8 cellular contexts compared by ENCODE assay signal in genomic region chr15:68229386-68230156, GRCh38. TPM values are rescaled to one million over a fixed set of nuclear protein-coding genes. Genes with fewer than 3 reads are reported as not detected.
DNase-seq lines count a peak whose midpoint lies in the region; ATAC-seq lines count a peak whose summit lies in the region.

Gene CLN6, minus strand, starts transcription at chr15:68229728. Its CDS starts 144 bp downstream, at chr15:68229584.

- H3K36me3 ChIP-seq in mesenchymal stem cell (ENCODE audit: control insufficient read depth in 1 of 2, insufficient read depth in 2 of 2, low read depth in 1 of 2, low read length in 2 of 2), result no peaks in the 10 kb centered on the region

- 1% methylated on average over 74 of the region's 82 CpGs for WGBS in mesenchymal stem cell

- POLR2A ChIA-PET in activated CD8-positive, alpha-beta memory T cell treated with anti-CD3 and anti-CD28 coated beads for 36 hours (lab: Charles Lee), result interaction anchor here (1.0 to 1.5 kb wide), 3 partner anchors 48 to 176 kb away, joined by 3 to 4 read pairs (median 4); partner anchors contain the start of genes FEM1B and PIAS1

- H3K27me3 Mint-ChIP-seq in effector memory CD8-positive, alpha-beta T cell, result peaks cover 13 to 16% of the 10 kb centered on the region in 2 donors

- H2BK120ac ChIP-seq in mesenchymal stem cell (ENCODE audit: low read depth, low read length), result peak within 1 kb of the TSS; percentile 69

- DNase-seq in CD1c-positive myeloid dendritic cell (ENCODE audit: extremely low spot score) (peak; percentile 89), NOMO-1 (lab: John Stamatoyannopoulos, UW; ENCODE audit: unreplicated experiment in 2 of 2) (peak; percentile 72 to 85), mesenchymal stem cell (peak; percentile 87)
- DNase-seq in effector memory CD8-positive, alpha-beta T cell, result peak; percentile 73 to 75 (median 74)
- peak; percentile 55 for DNase-seq in stimulated activated CD8-positive, alpha-beta memory T cell treated with anti-CD3 and anti-CD28 coated beads, Interleukin-12 subunit alpha, Interleukin-12 subunit beta, amount 100 ng/mL, for 24 hours (ENCODE audit: extremely low read depth)

- peaks cover 10% of the 10 kb centered on the region for H3K79me1 ChIP-seq in mesenchymal stem cell (replicated peaks; ENCODE audit: low read length, poor library complexity, severe bottlenecking)

- H2BK12ac ChIP-seq in mesenchymal stem cell (ENCODE audit: low read length in 2 of 2), result peak within 1 kb of the TSS in 1 of 2 experiments; percentile 83

- H3K27ac Mint-ChIP-seq in effector memory CD8-positive, alpha-beta T cell, result peak within 1 kb of the TSS; percentile 91 to 92

- H3K14ac ChIP-seq in mesenchymal stem cell (ENCODE audit: low read length in 2 of 2), result peak within 1 kb of the TSS in 1 of 2 experiments; percentile 96

- H4K91ac ChIP-seq in mesenchymal stem cell (ENCODE audit: low read length), result peak within 1 kb of the TSS; percentile 77

- peak within 1 kb of the TSS; percentile 92 for H3K9ac ChIP-seq in mesenchymal stem cell (ENCODE audit: low read length)

- no peak within 1 kb of the TSS for H3K27ac ChIP-seq in mesenchymal stem cell (ENCODE audit: low read length, poor library complexity, severe bottlenecking)

- H3K4me2 ChIP-seq in mesenchymal stem cell (ENCODE audit: low read length, poor library complexity, severe bottlenecking), result peak within 1 kb of the TSS; percentile 98

- H2BK5ac ChIP-seq in mesenchymal stem cell (ENCODE audit: low read depth, low read length, poor library complexity, severe bottlenecking), result peak within 1 kb of the TSS; percentile 8

- H2AK5ac ChIP-seq in mesenchymal stem cell (ENCODE audit: low read length, severe bottlenecking), result no peak within 1 kb of the TSS

- peaks cover 23 to 25% of the 10 kb centered on the region in 2 donors for H3K4me1 Mint-ChIP-seq in effector memory CD8-positive, alpha-beta T cell (ENCODE audit: low read depth in 2 of 2)

- CTCF ChIA-PET in activated CD8-positive, alpha-beta memory T cell treated with anti-CD3 and anti-CD28 coated beads for 36 hours (lab: Charles Lee), result interaction anchor here (0.6 to 2.0 kb wide), 4 partner anchors 10 to 712 kb away, joined by 3 to 5 read pairs (median 3); partner anchors contain the start of gene FEM1B

- H3K4me1 ChIP-seq in mesenchymal stem cell (ENCODE audit: control insufficient read depth, insufficient read depth, low read depth, low read length), result peaks cover 24% of the 10 kb centered on the region

- H3K4ac ChIP-seq in mesenchymal stem cell (ENCODE audit: low read depth in 1 of 2, low read length in 2 of 2), result peak within 1 kb of the TSS; percentile 76 to 88

- peaks cover 6% of the 10 kb centered on the region for H3K36me3 Mint-ChIP-seq in effector memory CD8-positive, alpha-beta T cell (ENCODE audit: insufficient read depth)

- no peaks in the 10 kb centered on the region for H3K9me3 Mint-ChIP-seq in effector memory CD8-positive, alpha-beta T cell

- peak within 1 kb of the TSS; percentile 82 for H2BK15ac ChIP-seq in mesenchymal stem cell (ENCODE audit: low read depth, poor library complexity, severe bottlenecking)

- peak within 1 kb of the TSS; percentile 90 for H2AFZ ChIP-seq in mesenchymal stem cell (ENCODE audit: low read depth, low read length)

- H4K8ac ChIP-seq in mesenchymal stem cell (ENCODE audit: low read length), result peak within 1 kb of the TSS; percentile 82

- no peaks in the 10 kb centered on the region for H3K27me3 ChIP-seq in mesenchymal stem cell (ENCODE audit: control insufficient read depth in 1 of 2, insufficient read depth in 1 of 2, low read length in 2 of 2)

- H3K23ac ChIP-seq in mesenchymal stem cell (ENCODE audit: low read length in 2 of 2), result peak within 1 kb of the TSS in 1 of 2 experiments; percentile 90

- peak within 1 kb of the TSS; percentile 83 to 93 for H3K4me3 ChIP-seq in mesenchymal stem cell (ENCODE audit: insufficient read depth in 1 of 2, low read depth in 1 of 2, low read length in 2 of 2)

- H3K18ac ChIP-seq in mesenchymal stem cell (ENCODE audit: low read depth in 1 of 2, low read length in 2 of 2), result peak within 1 kb of the TSS; percentile 92 to 93

- H3K9me3 ChIP-seq in mesenchymal stem cell (ENCODE audit: control insufficient read depth, low read length), result no peaks in the 10 kb centered on the region

- peak within 1 kb of the TSS; percentile 87 to 94 for H3K4me3 Mint-ChIP-seq in effector memory CD8-positive, alpha-beta T cell

- ATAC-seq in GM19438 (IDR thresholded peaks at IDR 0.05; ENCODE audit: low read depth, unreplicated experiment), result peak; percentile 70
- ATAC-seq in HG03565 (IDR thresholded peaks at IDR 0.05; ENCODE audit: unreplicated experiment), result peak; percentile 68
- ATAC-seq in effector memory CD8-positive, alpha-beta T cell (replicated peaks), result peak; percentile 80

RNA-seq across cellular contexts. Expression of gene CLN6, which starts in this region (rescaled TPM):
- total RNA-seq in activated CD8-positive, alpha-beta memory T cell treated with anti-CD3 and anti-CD28 coated beads for 36 hours, result 10 to 100 TPM; 75.1 to 81.0 TPM
- 23.5 TPM for polyA plus RNA-seq in mesenchymal stem cell (2013, experiment 1 of 2)
- polyA plus RNA-seq in mesenchymal stem cell (2013, experiment 2 of 2), result 23.2 TPM
